In genomic region chr9:18692240-18692639, GRCh38 we compare ENCODE assay signal across 23 cellular contexts.
A peak's percentile ranks its signal among the peaks of the same experiment; 100 is the strongest.
DNase-seq lines count a peak whose midpoint lies in the region; ATAC-seq and TF ChIP-seq lines count a peak whose summit lies in the region.
"Had no signal": no experiment of that assay in that cellular context is flagged by ENCODE, and none has a peak within 500 bp of the region (broad histone marks: within the 10 kb centered on the region; RNA-seq: fewer than 3 reads in every experiment).

No MANE protein-coding gene starts in this region.

- H3K27me3 ChIP-seq in right cardiac atrium (ENCODE audit: control insufficient read depth, insufficient read depth): no peaks in the 10 kb centered on the region
- no peaks in the 10 kb centered on the region for H3K27me3 ChIP-seq in prostate gland (replicated peaks; ENCODE audit: insufficient read depth)
- H3K27me3 ChIP-seq: Peyer's patch, right lobe of liver, SJCRH30 had no signal

- no peaks in the 10 kb centered on the region for H3K36me3 ChIP-seq in prostate gland
- H3K36me3 ChIP-seq: Peyer's patch, right lobe of liver, SJCRH30 had no signal

- no peak for TF ChIP-seq CTCF in prostate gland (IDR thresholded peaks at IDR 0.05)

- TF ChIP-seq POLR2A in prostate gland (IDR thresholded peaks at IDR 0.05): no peak

- no peak overlapping the region for H3K27ac ChIP-seq in right cardiac atrium (ENCODE audit: low read length)
- no peak overlapping the region for H3K27ac ChIP-seq in prostate gland
- H3K27ac ChIP-seq: A549, Peyer's patch, right lobe of liver, SJCRH30 had no signal

- H3K4me1 ChIP-seq in right cardiac atrium (ENCODE audit: control insufficient read depth, insufficient read depth, low read length): no peaks in the 10 kb centered on the region
- H3K4me1 ChIP-seq in prostate gland (replicated peaks): no peaks in the 10 kb centered on the region
- H3K4me1 ChIP-seq: A549, Peyer's patch, right lobe of liver, SJCRH30 had no signal

- H3K9me3 ChIP-seq in right cardiac atrium (ENCODE audit: control insufficient read depth, low read length) (peaks cover 4% of the 10 kb centered on the region), prostate gland (no peaks in the 10 kb centered on the region)
- H3K9me3 ChIP-seq: right lobe of liver, SJCRH30 had no signal

- no peak for ATAC-seq in right cardiac atrium
- no peak for ATAC-seq in left cardiac atrium
- peak; percentile 57 for ATAC-seq in HG03064 (IDR thresholded peaks at IDR 0.05; ENCODE audit: low read depth, unreplicated experiment)
- ATAC-seq: A549; activated T-cell treated with anti-CD3 and anti-CD28 coated beads, Interleukin-2, amount 50 U/mL, for 4 hours; right lobe of liver had no signal

- WGBS in right cardiac atrium: 35% methylated on average over 5 of the region's 5 CpGs
- WGBS in prostate gland: 42% methylated on average over 5 of the region's 5 CpGs

- H3K4me3 ChIP-seq in right cardiac atrium (ENCODE audit: low read length) (peak overlapping the region; percentile 9), prostate gland (no peak overlapping the region)
- H3K4me3 ChIP-seq: A549, Peyer's patch, right lobe of liver, SJCRH30 had no signal

- DNase-seq in right cardiac atrium: no peak
- DNase-seq in left cardiac atrium: no peak
- peak; percentile 0 for DNase-seq in OCI-M1 (lab: John Stamatoyannopoulos, UW)
- DNase-seq in prostate gland (ENCODE audit: low spot score): no peak
- DNase-seq in HuH-7.5 (ENCODE audit: low spot score): no peak
- no peak for DNase-seq in NK-92 treated with Interleukin-12 subunit alpha and Interleukin-12 subunit beta, amount 100 ng/mL, for 24 hours (lab: John Stamatoyannopoulos, UW)
- no peak for DNase-seq in amygdala (lab: John Stamatoyannopoulos, UW)
- DNase-seq: activated naive CD4-positive, alpha-beta T cell treated with anti-CD3 and anti-CD28 coated beads, Interleukin-2, amount 10 ng/mL, durations not matched to agents 7 days and 5 days; activated T-cell treated with anti-CD3 and anti-CD28 coated beads, Interleukin-2, amount 50 U/mL, for 4 hours; DMS79 treated with DMSO at 0.1 percent for 48 hours; Kasumi-1; kidney; naive B cell; NCI-H2029; NCI-H226; NCI-H774; Peyer's patch; right lobe of liver; SJCRH30; T-helper 1 cell; trophoblast cell had no signal

- intact Hi-C loops in right cardiac atrium (cut with DNase I) (no loop called here), left cardiac atrium (cut with DNase I) (no loop called here), prostate gland (cut with DNase I) (no loop called here)
